In the genomic region with DNA sequence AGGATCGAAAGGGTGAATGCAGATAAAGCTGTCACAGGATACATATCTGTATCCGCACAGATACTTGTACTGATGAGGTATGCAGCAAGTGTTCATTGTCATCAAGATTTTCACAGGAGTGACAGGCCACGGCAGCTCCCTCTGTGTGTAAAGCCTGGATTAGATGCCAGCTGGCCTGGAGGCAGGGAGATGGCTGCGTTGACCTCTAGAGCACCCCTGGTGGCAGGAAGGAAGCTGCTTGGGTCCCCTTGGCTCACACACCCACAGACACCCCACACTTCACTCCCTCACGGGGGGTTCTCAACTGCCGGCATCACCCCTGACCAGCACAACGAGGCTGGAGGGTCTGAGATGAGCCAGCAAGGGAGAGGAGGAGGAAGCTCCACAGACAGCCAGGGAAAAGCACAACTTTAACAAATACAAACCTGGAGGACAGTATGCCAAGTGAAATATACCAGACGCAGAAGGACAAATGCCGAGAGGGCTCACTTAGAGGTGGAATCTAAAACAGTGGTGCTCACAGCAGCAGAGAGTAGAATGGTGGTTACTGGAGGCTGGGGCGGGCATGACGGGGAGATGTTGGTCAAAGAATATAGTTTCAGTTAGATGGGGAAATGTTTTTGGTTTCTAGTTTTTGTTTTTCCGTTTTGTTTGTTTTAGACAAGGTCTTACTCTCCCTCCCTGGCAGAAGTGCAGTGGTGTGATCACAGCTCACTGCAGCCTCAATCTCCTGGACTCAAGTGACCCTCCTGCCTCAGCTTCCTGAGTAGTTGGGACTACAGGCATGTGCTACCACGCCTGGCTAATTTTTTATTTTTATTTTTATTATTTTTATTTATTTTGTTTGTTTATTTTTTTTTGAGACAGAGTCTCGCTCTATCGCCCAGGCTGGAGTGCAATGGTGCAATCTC, we compare ENCODE assay signal across 10 cellular contexts. TPM values are rescaled to one million over a fixed set of nuclear protein-coding genes. Genes with fewer than 3 reads are reported as not detected.
DNase-seq lines count a peak whose midpoint lies in the region; ATAC-seq and TF ChIP-seq lines count a peak whose summit lies in the region.
"Had no signal": no experiment of that assay in that cellular context is flagged by ENCODE, and none has a peak within 500 bp of the region (broad histone marks: within the 10 kb centered on the region; RNA-seq: fewer than 3 reads in every experiment).

No MANE protein-coding gene starts in this region.

- TF ChIP-seq EP300 in sigmoid colon (IDR thresholded peaks at IDR 0.05) = no peak

- TF ChIP-seq POLR2A in sigmoid colon (IDR thresholded peaks at IDR 0.05) = no peak
- TF ChIP-seq POLR2A in prostate gland (IDR thresholded peaks at IDR 0.05) = no peak

- H3K9me3 ChIP-seq in sigmoid colon = no peaks in the 10 kb centered on the region
- no peaks in the 10 kb centered on the region for H3K9me3 ChIP-seq in prostate gland

- ATAC-seq in GM19452 (IDR thresholded peaks at IDR 0.05; ENCODE audit: unreplicated experiment) = no peak

- WGBS in sigmoid colon, 2 donors = 74 to 82% methylated on average over 15 of the region's 15 CpGs
- 58% methylated on average over 15 of the region's 15 CpGs for WGBS in prostate gland

- H3K36me3 ChIP-seq in sigmoid colon (no peaks in the 10 kb centered on the region), prostate gland (no peaks in the 10 kb centered on the region)

- peak; percentile 64 for TF ChIP-seq CTCF in GM12875 (IDR thresholded peaks at IDR 0.05; ENCODE audit: borderline replicate concordance, insufficient read depth, low read depth, low read length)
- peak; percentile 28 for TF ChIP-seq CTCF in fibroblast of pulmonary artery (IDR thresholded peaks at IDR 0.05; ENCODE audit: low read length, missing control alignments)
- TF ChIP-seq CTCF in sigmoid colon (IDR thresholded peaks at IDR 0.05) = peak in 2 of 4 experiments; percentile 24 to 37
- TF ChIP-seq CTCF in prostate gland (IDR thresholded peaks at IDR 0.05) = no peak

- peaks cover 0 to 21% (median 14%) of the 10 kb centered on the region in 4 donors for H3K4me1 ChIP-seq in sigmoid colon
- no peaks in the 10 kb centered on the region for H3K4me1 ChIP-seq in prostate gland (replicated peaks)

- H3K4me3 ChIP-seq in GM12875 (ENCODE audit: low read depth, low read length) = no peak overlapping the region
- no peak overlapping the region for H3K4me3 ChIP-seq in fibroblast of pulmonary artery (replicated peaks; ENCODE audit: low read depth, low read length)
- no peak overlapping the region for H3K4me3 ChIP-seq in sigmoid colon
- no peak overlapping the region for H3K4me3 ChIP-seq in prostate gland

- DNase-seq in NCI-H524 (lab: John Stamatoyannopoulos, UW) (peak; percentile 39 to 73), fibroblast of pulmonary artery (ENCODE audit: low read depth) (peak; percentile 7), sigmoid colon (no peak), prostate gland (ENCODE audit: low spot score) (no peak)
- no peak for DNase-seq in activated effector memory CD4-positive, alpha-beta T cell treated with anti-CD3 and anti-CD28 coated beads, Interleukin-2, amount 50 U/mL, for 16 hours
- DNase-seq in activated CD4-positive, CD25-positive, alpha-beta regulatory T cell treated with anti-CD3 and anti-CD28 coated beads, Interleukin-2, amount 50 U/mL, for 72 hours = no peak
- DNase-seq: activated naive CD8-positive, alpha-beta T cell treated with anti-CD3 and anti-CD28 coated beads for 36 hours; NCI-H1105 treated with DMSO at 0.1 percent for 48 hours had no signal

- H3K27ac ChIP-seq in sigmoid colon = peak overlapping the region in 3 of 4 donors; percentile 40 to 74 (median 73)
- H3K27ac ChIP-seq in prostate gland = no peak overlapping the region

- no peaks in the 10 kb centered on the region for H3K27me3 ChIP-seq in sigmoid colon
- H3K27me3 ChIP-seq in prostate gland (replicated peaks; ENCODE audit: insufficient read depth) = no peaks in the 10 kb centered on the region

- intact Hi-C loops in sigmoid colon (cut with DNase I) (no loop called here), prostate gland (cut with DNase I) (no loop called here)

RNA-seq across cellular contexts. Expression of gene TEAD4, which starts 45.7 kb away (rescaled TPM):
- total RNA-seq in sigmoid colon = 10 to 100 TPM in 1 of 4 donors, 1 to 10 TPM in 3; 2.9 to 31.2 (median 4.4) TPM
- polyA plus RNA-seq in sigmoid colon = 10 to 100 TPM in 1 of 3 donors, 1 to 10 TPM in 2; 1.6 to 16.3 (median 3.6) TPM
- total RNA-seq in prostate gland = 10 to 100 TPM in 1 of 2 donors, 1 to 10 TPM in 1; 9.9 to 20.9 TPM

Comparison
In these comparisons a context has a peak if more than half of its experiments do, and no peak if none do; other contexts are left out.
1. CTCF ChIP-seq: peak in GM12875 (single experiment) and fibroblast of pulmonary artery (single experiment); none in prostate gland (0 of 4).
2. DNase-seq: peak in NCI-H524 (2 of 2) and fibroblast of pulmonary artery (single experiment); none in sigmoid colon (single experiment), prostate gland (single experiment), activated effector memory CD4-positive, alpha-beta T cell treated with anti-CD3 and anti-CD28 coated beads, Interleukin-2, amount 50 U/mL, for 16 hours (single experiment) and activated CD4-positive, CD25-positive, alpha-beta regulatory T cell treated with anti-CD3 and anti-CD28 coated beads, Interleukin-2, amount 50 U/mL, for 72 hours (single experiment).
3. H3K27ac ChIP-seq: peak in sigmoid colon (3 of 4); none in prostate gland (0 of 2).